In genomic region chr7:17195576-17195975, GRCh38 we compare ENCODE assay signal across 14 cellular contexts.
DNase-seq lines count a peak whose midpoint lies in the region; ATAC-seq and TF ChIP-seq lines count a peak whose summit lies in the region.
"Had no signal": no experiment of that assay in that cellular context is flagged by ENCODE, and none has a peak within 500 bp of the region (broad histone marks: within the 10 kb centered on the region; RNA-seq: fewer than 3 reads in every experiment).

No MANE protein-coding gene starts in this region.

- 0 out of 2 replicates have a peak overlapping the region, but pooled peaks have one; percentile 5 for H3K4me3 ChIP-seq in OCI-LY3 (ENCODE audit: low read length)
- H3K4me3 ChIP-seq in suprapubic skin = no peak overlapping the region

- CTCF ChIA-PET in RWPE1 (lab: Yijun Ruan, JAX) = no interaction called here

- peaks cover 5% of the 10 kb centered on the region; the same call in 1 of the 2 replicates for H3K79me2 ChIP-seq in OCI-LY3 (ENCODE audit: low read length)

- no peak for TF ChIP-seq POLR2A in suprapubic skin (IDR thresholded peaks at IDR 0.05)

- peak overlapping the region; percentile 51 for H3K4me2 ChIP-seq in OCI-LY3 (ENCODE audit: low read length)

- TF ChIP-seq EP300 in suprapubic skin (IDR thresholded peaks at IDR 0.05) = no peak

- H3K27ac ChIP-seq in OCI-LY3 (ENCODE audit: low read length) (peak overlapping the region; percentile 33), suprapubic skin (no peak overlapping the region), RWPE1 (no peak overlapping the region)

- H3K36me3 ChIP-seq in OCI-LY3 (replicated peaks; ENCODE audit: low read depth, low read length) = no peaks in the 10 kb centered on the region
- H3K36me3 ChIP-seq in suprapubic skin = no peaks in the 10 kb centered on the region

- H4K20me1 ChIP-seq in OCI-LY3 (ENCODE audit: insufficient read depth, low read length) = no peaks in the 10 kb centered on the region

- H3K9ac ChIP-seq in OCI-LY3 (ENCODE audit: low read length) = no peak overlapping the region

- in situ Hi-C loops in KBM-7 (cut with MboI; ENCODE audit: low pct_unique_long_range_greater_than_20kb, low sequenced_read_pairs) = no loop called here

- no peak overlapping the region for H2AFZ ChIP-seq in OCI-LY3 (ENCODE audit: low read depth, low read length)

- H3K27me3 ChIP-seq in OCI-LY3 (ENCODE audit: low read depth, low read length) = no peaks in the 10 kb centered on the region
- no peaks in the 10 kb centered on the region for H3K27me3 ChIP-seq in suprapubic skin

- POLR2A ChIA-PET in RWPE1 (lab: Yijun Ruan, JAX; ENCODE audit: low non-redundant PET) = no interaction called here

- H3K9me3 ChIP-seq in OCI-LY3 (ENCODE audit: insufficient read depth, low read length) (no peaks in the 10 kb centered on the region), suprapubic skin (no peaks in the 10 kb centered on the region)

- DNase-seq in KBM-7 (no peak), suprapubic skin (ENCODE audit: low spot score in 2 of 2) (no peak), DMS 273 treated with DMSO at 0.1 percent for 48 hours (lab: John Stamatoyannopoulos, UW) (no peak), RWPE1 (ENCODE audit: low spot score) (no peak)
- DNase-seq: activated CD8-positive, alpha-beta memory T cell treated with anti-CD3 and anti-CD28 coated beads, Interleukin-2, amount 50 U/mL, for 48 hours; amniotic stem cell; NCI-H1092 treated with DMSO at 0.1 percent for 48 hours; NCI-H526 treated with DMSO at 0.1 percent for 48 hours; SHP77 treated with DMSO at 0.1 percent for 48 hours; stimulated activated CD4-positive, alpha-beta T cell treated with anti-CD3 and anti-CD28 coated beads, Interleukin-4, amount 100 ng/mL, for 1 hour had no signal

- WGBS in suprapubic skin = 98% methylated on average over 2 of the region's 2 CpGs

- H3K4me1 ChIP-seq in OCI-LY3 (ENCODE audit: low read length) (peaks cover 27% of the 10 kb centered on the region), suprapubic skin (no peaks in the 10 kb centered on the region)

- TF ChIP-seq CTCF in OCI-LY3 (IDR thresholded peaks at IDR 0.05; ENCODE audit: low read depth, low read length) (no peak), suprapubic skin (IDR thresholded peaks at IDR 0.05) (no peak), RWPE1 (conservative IDR thresholded peaks at IDR 0.05; ENCODE audit: low read depth) (no peak)

- ATAC-seq in GM18868 (IDR thresholded peaks at IDR 0.05; ENCODE audit: unreplicated experiment) (peak; percentile 84), GM21447 (IDR thresholded peaks at IDR 0.05; ENCODE audit: unreplicated experiment) (peak; percentile 77), HG02981 (IDR thresholded peaks at IDR 0.05; ENCODE audit: unreplicated experiment) (peak; percentile 95)
